32 cellular contexts compared by ENCODE assay signal in the genomic region with DNA sequence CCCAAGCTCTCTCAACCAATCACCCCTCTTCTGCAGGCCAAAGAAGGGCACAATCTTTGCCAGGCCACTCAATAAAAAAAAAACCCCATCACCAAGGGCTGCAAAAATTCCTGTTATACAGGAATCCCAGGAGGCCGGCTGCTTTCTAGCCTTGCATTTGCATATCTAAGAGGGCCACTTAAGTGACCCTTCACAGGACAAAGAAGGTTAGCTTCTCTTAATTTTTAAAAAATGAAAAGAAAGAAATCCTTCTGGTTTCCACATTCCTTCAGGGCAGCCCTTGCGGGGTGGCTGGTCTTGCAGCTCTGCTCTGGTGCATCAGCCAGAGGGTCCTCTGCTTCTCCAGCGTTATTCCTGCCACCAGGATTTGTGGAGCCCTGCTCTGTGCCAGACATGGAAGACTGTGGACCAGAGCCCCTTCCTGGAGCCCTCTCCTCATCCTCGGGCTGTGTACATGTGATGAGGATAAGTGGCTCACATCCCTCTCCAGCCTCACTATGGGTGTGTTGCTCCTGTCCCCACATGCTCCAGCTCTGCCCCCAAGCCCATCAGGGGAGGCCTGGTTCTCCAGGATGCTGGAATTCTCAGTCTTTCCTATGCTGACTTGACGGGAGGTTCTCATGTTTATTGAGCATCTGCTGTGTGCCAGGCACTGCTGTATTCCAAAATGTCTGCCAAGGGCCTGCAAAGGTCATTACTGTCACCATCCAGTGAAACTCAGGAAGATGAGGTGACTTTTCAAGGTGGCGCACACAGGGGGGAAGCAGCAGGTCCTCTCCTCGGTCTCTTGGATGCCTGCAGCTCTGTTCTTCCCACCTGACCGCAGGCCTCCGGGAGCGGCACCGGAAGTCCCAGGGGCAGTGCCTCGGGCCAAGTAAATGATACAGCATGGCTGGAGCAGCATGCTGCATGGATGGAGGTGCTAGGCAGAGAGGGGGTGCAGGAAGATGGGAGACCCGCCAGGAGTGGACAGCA.
DNase-seq lines count a peak whose midpoint lies in the region; ATAC-seq, FAIRE-seq and TF ChIP-seq lines count a peak whose summit lies in the region.
"Had no signal": no experiment of that assay in that cellular context is flagged by ENCODE, and none has a peak within 500 bp of the region (broad histone marks: within the 10 kb centered on the region; RNA-seq: fewer than 3 reads in every experiment).

No MANE protein-coding gene starts in this region.

- no peak overlapping the region for H3K4me3 ChIP-seq in BLaER1 treated with 17β-estradiol and CSF1 and Interleukin-3, amounts not matched to agents 10 nM and 100 nM
- H3K4me3 ChIP-seq in HAP-1 (no peak overlapping the region), H1 (ENCODE audit: extremely low read depth in 1 of 4, insufficient read depth in 2 of 4, low read depth in 3 of 4, low read length in 4 of 4) (peak overlapping the region in 2 of 4 experiments; percentile 11 to 14; a peak in 2 of 8 replicates), mesendoderm (ENCODE audit: low read length) (no peak overlapping the region), A673 (ENCODE audit: low read depth, low read length, poor library complexity, severe bottlenecking) (no peak overlapping the region)
- H3K4me3 ChIP-seq: ascending aorta, esophagus squamous epithelium, GM23248, heart right ventricle, left ventricle myocardium inferior, pancreas, smooth muscle cell had no signal

- H4K20me1 ChIP-seq in BLaER1 treated with 17β-estradiol and CSF1 and Interleukin-3, amounts not matched to agents 10 nM and 100 nM = no peaks in the 10 kb centered on the region; a peak in 1 of 22 replicates
- H4K20me1 ChIP-seq in H1 (replicated peaks in 1 of 2; ENCODE audit: control insufficient read depth in 1 of 2, insufficient read depth in 2 of 2, low read length in 2 of 2) = no peaks in the 10 kb centered on the region

- peak overlapping the region; percentile 75 for H3K4ac ChIP-seq in H1 (replicated peaks; ENCODE audit: insufficient read length, low read depth, low read length)
- H3K4ac ChIP-seq in mesendoderm (ENCODE audit: low read depth, low read length) = no peak overlapping the region

- ATAC-seq in GM18868 (IDR thresholded peaks at IDR 0.05; ENCODE audit: unreplicated experiment) = no peak
- ATAC-seq: Panc1, pancreas had no signal

- no peak overlapping the region for H3K9ac ChIP-seq in BLaER1 treated with 17β-estradiol and CSF1 and Interleukin-3, amounts not matched to agents 10 nM and 100 nM
- H3K9ac ChIP-seq in H1 (replicated peaks in 1 of 4; ENCODE audit: extremely low read depth in 1 of 4, low read depth in 3 of 4, low read length in 3 of 4) (no peak overlapping the region; a peak in 1 of 7 replicates), mesendoderm (ENCODE audit: low read length) (no peak overlapping the region)
- H3K9ac ChIP-seq: GM23248 had no signal

- no peak overlapping the region for H3K27ac ChIP-seq in BLaER1 treated with 17β-estradiol and CSF1 and Interleukin-3, amounts not matched to agents 10 nM and 100 nM
- H3K27ac ChIP-seq in H1 (ENCODE audit: low read depth, low read length) (no peak overlapping the region; the same call in 1 of the 2 replicates), mesendoderm (ENCODE audit: low read depth, low read length) (no peak overlapping the region), A673 (ENCODE audit: low read depth, low read length, poor library complexity, severe bottlenecking) (no peak overlapping the region)
- H3K27ac ChIP-seq: ascending aorta, C4-2B, esophagus squamous epithelium, GM23248, heart right ventricle, HL-60, left ventricle myocardium inferior, pancreas, WERI-Rb-1 had no signal

- H3K9me3 ChIP-seq in BLaER1 treated with 17β-estradiol and CSF1 and Interleukin-3, amounts not matched to agents 10 nM and 100 nM (replicated peaks in 1 of 11) = peaks cover 0 to 14% (median 0%) of the 10 kb centered on the region in 11 experiments; a peak in 1 of 22 replicates
- H3K9me3 ChIP-seq in HAP-1 (no peaks in the 10 kb centered on the region), H1 (ENCODE audit: insufficient read depth in 2 of 2, low read depth in 1 of 2, low read length in 1 of 2) (no peaks in the 10 kb centered on the region), A673 (ENCODE audit: low read depth, low read length, poor library complexity, severe bottlenecking) (no peaks in the 10 kb centered on the region)
- H3K9me3 ChIP-seq: ascending aorta, esophagus squamous epithelium, heart right ventricle, pancreas had no signal

- H2BK15ac ChIP-seq in H1 (ENCODE audit: low read length) (no peak overlapping the region; the same call in 1 of the 2 replicates), mesendoderm (replicated peaks; ENCODE audit: low read depth) (no peak overlapping the region)

- H3K79me1 ChIP-seq in H1 (ENCODE audit: low read depth, low read length) = no peaks in the 10 kb centered on the region
- H3K79me1 ChIP-seq in mesendoderm (ENCODE audit: low read length) = no peaks in the 10 kb centered on the region

- peak overlapping the region; percentile 85; the same call in 1 of the 2 replicates for H2AK5ac ChIP-seq in H1 (ENCODE audit: low read depth, low read length)
- H2AK5ac ChIP-seq in mesendoderm (ENCODE audit: low read length) = no peak overlapping the region

- no peaks in the 10 kb centered on the region for H3K23me2 ChIP-seq in H1 (ENCODE audit: low read depth, low read length)

- no peak overlapping the region for H3K23ac ChIP-seq in H1 (ENCODE audit: insufficient read length)
- no peak overlapping the region for H3K23ac ChIP-seq in mesendoderm (ENCODE audit: low read length)

- intact Hi-C loops in A673 (cut with micrococcal nuclease; ENCODE audit: unreplicated experiment) = no loop called here

- no peaks in the 10 kb centered on the region for H3K27me3 ChIP-seq in BLaER1 treated with 17β-estradiol and CSF1 and Interleukin-3, amounts not matched to agents 10 nM and 100 nM
- no peaks in the 10 kb centered on the region for H3K27me3 ChIP-seq in HAP-1 (ENCODE audit: low read depth)
- H3K27me3 ChIP-seq in H1 (replicated peaks in 1 of 4; ENCODE audit: control insufficient read depth in 3 of 4, extremely low read depth in 1 of 4, insufficient read depth in 3 of 4, low read length in 3 of 4) = no peaks in the 10 kb centered on the region
- no peaks in the 10 kb centered on the region for H3K27me3 ChIP-seq in mesendoderm (ENCODE audit: insufficient read depth, low read length, poor library complexity)
- H3K27me3 ChIP-seq in A673 (replicated peaks; ENCODE audit: insufficient read depth, low read depth, low read length, poor library complexity) = no peaks in the 10 kb centered on the region
- H3K27me3 ChIP-seq: ascending aorta, esophagus squamous epithelium, heart right ventricle, pancreas had no signal

- WGBS in H1 (ENCODE audit: extremely low coverage in 1 of 2, insufficient coverage in 1 of 2, insufficient read length in 1 of 2, insufficient replicate concordance in 2 of 2, low coverage in 1 of 2, low lambda C conversion rate in 2 of 2, missing lambda C conversion rate in 1 of 2), 2 experiments = 72% methylated on average over 13 of the region's 13 CpGs; no CpG with 5 or more reads in 1 of the 2 experiments
- no CpG with 5 or more reads among the region's 13 CpGs for WGBS in mesendoderm (ENCODE audit: extremely low coverage, insufficient coverage, low lambda C conversion rate)

- no peak overlapping the region for H2AFZ ChIP-seq in H1 (ENCODE audit: low read length)
- H2AFZ ChIP-seq: GM23248 had no signal

- H3K79me2 ChIP-seq in H1 (ENCODE audit: control insufficient read depth in 1 of 2, insufficient read depth in 2 of 2, low read length in 2 of 2) (no peaks in the 10 kb centered on the region), mesendoderm (ENCODE audit: control insufficient read depth, insufficient read depth, low read length) (no peaks in the 10 kb centered on the region)

- H4K8ac ChIP-seq in H1 (ENCODE audit: extremely low read depth, insufficient read depth, low read length) (no peak overlapping the region; the same call in 1 of the 2 replicates), mesendoderm (ENCODE audit: low read depth, low read length) (no peak overlapping the region)

- TF ChIP-seq RAD21 in H1 (IDR thresholded peaks at IDR 0.05 in 1 of 2, conservative IDR thresholded peaks at IDR 0.05 in 1 of 2; ENCODE audit: low read depth in 2 of 2, low read length in 2 of 2) = no peak

- peak overlapping the region; percentile 77 for H4K91ac ChIP-seq in H1 (replicated peaks; ENCODE audit: insufficient read length, low read length)

- no peak for TF ChIP-seq EP300 in H1 (IDR thresholded peaks at IDR 0.05; ENCODE audit: borderline replicate concordance in 1 of 2, low read depth in 2 of 2, low read length in 2 of 2)

- H3K18ac ChIP-seq in H1 (ENCODE audit: extremely low read depth, low read length) (peak overlapping the region; percentile 26), mesendoderm (ENCODE audit: low read length) (no peak overlapping the region)

- DNase-seq in HAP-1 (ENCODE audit: low spot score in 2 of 2) = peak; percentile 45 to 51
- DNase-seq in H1 (ENCODE audit: low read depth in 1 of 2, low spot score in 2 of 2) = peak in 1 of 2 experiments; percentile 51
- peak; percentile 41 for DNase-seq in mesendoderm
- DNase-seq in activated T-cell treated with anti-CD3 and anti-CD28 coated beads, Interleukin-2, amount 50 U/mL, for 48 hours = no peak
- no peak for DNase-seq in A673 (ENCODE audit: low spot score)
- DNase-seq in NCI-H1930 (lab: John Stamatoyannopoulos, UW) = no peak
- DNase-seq: activated CD4-positive, alpha-beta T cell treated with anti-CD3 and anti-CD28 coated beads, Interleukin-2, amount 50 U/mL, for 1 hour; activated naive CD8-positive, alpha-beta T cell treated with anti-CD3 and anti-CD28 coated beads for 36 hours; caudate nucleus; EL; esophagus squamous epithelium; foreskin melanocyte; GM23248; heart right ventricle; immature natural killer cell; left ventricle myocardium inferior; NCI-H526 treated with DMSO at 0.1 percent for 48 hours; SHP77 treated with DMSO at 0.1 percent for 48 hours; stimulated activated CD4-positive, alpha-beta T cell treated with anti-CD3 and anti-CD28 coated beads, Interleukin-2, amount 100 ng/mL, for 24 hours; SW 1271; T1000; trophoblast cell; WERI-Rb-1 had no signal

- no peak for FAIRE-seq in H1 (lab: Jason Lieb, UNC)
- FAIRE-seq: endometrium, pancreas had no signal

- H2BK20ac ChIP-seq in H1 (ENCODE audit: low read length) = peak overlapping the region; percentile 99

- H3K36me3 ChIP-seq in BLaER1 treated with 17β-estradiol and CSF1 and Interleukin-3, amounts not matched to agents 10 nM and 100 nM = peaks cover 0 to 33% (median 0%) of the 10 kb centered on the region in 11 experiments; a peak in 3 of 22 replicates
- H3K36me3 ChIP-seq in HAP-1 (replicated peaks) (no peaks in the 10 kb centered on the region), H1 (ENCODE audit: control insufficient read depth in 2 of 4, insufficient read depth in 4 of 4, low read length in 3 of 4) (no peaks in the 10 kb centered on the region), mesendoderm (ENCODE audit: control insufficient read depth, insufficient read depth, low read length) (no peaks in the 10 kb centered on the region), A673 (ENCODE audit: insufficient read depth, low read length, poor library complexity, severe bottlenecking) (no peaks in the 10 kb centered on the region)
- H3K36me3 ChIP-seq: ascending aorta, esophagus squamous epithelium, left ventricle myocardium inferior, pancreas, WERI-Rb-1 had no signal

- H3K56ac ChIP-seq in H1 (replicated peaks; ENCODE audit: insufficient read length, low read depth, low read length) (no peak overlapping the region), mesendoderm (ENCODE audit: low read length) (no peak overlapping the region)

- peak overlapping the region in 7 of 11 experiments; percentile 3 to 41 (median 20); a peak in 9 of 22 replicates for H3K4me2 ChIP-seq in BLaER1 treated with 17β-estradiol and CSF1 and Interleukin-3, amounts not matched to agents 10 nM and 100 nM
- H3K4me2 ChIP-seq in H1 (ENCODE audit: insufficient read depth in 1 of 2, low read depth in 2 of 2, low read length in 2 of 2) (peak overlapping the region; percentile 33 to 55), mesendoderm (ENCODE audit: low read length) (no peak overlapping the region)
- H3K4me2 ChIP-seq: smooth muscle cell had no signal

- H2BK5ac ChIP-seq in H1 (ENCODE audit: low read depth, low read length) = peak overlapping the region; percentile 92; the same call in 1 of the 2 replicates
- no peak overlapping the region for H2BK5ac ChIP-seq in mesendoderm (ENCODE audit: low read length)

- H2BK120ac ChIP-seq in H1 (replicated peaks; ENCODE audit: low read depth, low read length) = peak overlapping the region; percentile 45
- H2BK120ac ChIP-seq in mesendoderm (ENCODE audit: low read depth, low read length) = no peak overlapping the region

- no peak for TF ChIP-seq POLR2A in H1 (IDR thresholded peaks at IDR 0.05; ENCODE audit: control extremely low read depth in 1 of 2, low read depth in 2 of 2, low read length in 2 of 2)

- POLR2A ChIA-PET in H1 (lab: Charles Lee; ENCODE audit: partially characterized antibody) (interaction anchor here (0.9 to 1.8 kb wide), 6 partner anchors 11 to 121 kb away, joined by 3 to 6 read pairs (median 3); no protein-coding TSS in a partner anchor), A673 (lab: Charles Lee; ENCODE audit: low non-redundant PET) (no interaction called here)

- H2BK12ac ChIP-seq in H1 (ENCODE audit: low read depth, low read length) = peak overlapping the region; percentile 22; the same call in 1 of the 2 replicates

- H4K5ac ChIP-seq in H1 (ENCODE audit: insufficient read length, low read depth, low read length) = peak overlapping the region; percentile 58
- H4K5ac ChIP-seq in mesendoderm (ENCODE audit: low read length) = no peak overlapping the region

- H3K4me1 ChIP-seq in BLaER1 treated with 17β-estradiol and CSF1 and Interleukin-3, amounts not matched to agents 10 nM and 100 nM = peaks cover 0 to 29% (median 18%) of the 10 kb centered on the region in 10 experiments; a peak in 13 of 20 replicates
- H3K4me1 ChIP-seq in HAP-1 = no peaks in the 10 kb centered on the region
- peaks cover 0 to 34% (median 22%) of the 10 kb centered on the region in 4 experiments; a peak in 6 of 7 replicates for H3K4me1 ChIP-seq in H1 (replicated peaks in 1 of 4; ENCODE audit: control insufficient read depth in 3 of 4, insufficient read depth in 4 of 4, low read length in 3 of 4)
- H3K4me1 ChIP-seq in mesendoderm (ENCODE audit: control insufficient read depth, low read depth, low read length) = no peaks in the 10 kb centered on the region
- no peaks in the 10 kb centered on the region for H3K4me1 ChIP-seq in A673 (ENCODE audit: insufficient read depth, low read length, poor library complexity, severe bottlenecking)
- H3K4me1 ChIP-seq: ascending aorta, esophagus squamous epithelium, pancreas had no signal

- CTCF ChIA-PET in H1 (lab: Charles Lee; ENCODE audit: partially characterized antibody) = interaction anchor here (0.8 to 8.7 kb wide), 14 partner anchors 9 to 232 kb away, joined by 3 to 127 read pairs (median 5); no protein-coding TSS in a partner anchor
- CTCF ChIA-PET in A673 (lab: Charles Lee) = no interaction called here

- BruUV-seq in A673 (replicated peaks; lab: Mats Ljungman, UMichigan) = no TSS peak

- TF ChIP-seq CTCF in H1 (IDR thresholded peaks at IDR 0.05; ENCODE audit: control extremely low read depth in 1 of 3, insufficient read depth in 1 of 3, low read depth in 1 of 3, low read length in 3 of 3) (no peak), A673 (conservative IDR thresholded peaks at IDR 0.05; ENCODE audit: low read depth, low read length) (no peak)

- in situ Hi-C loops in HAP-1 (cut with MboI; ENCODE audit: low sequenced_read_pairs) = no loop called here

- no peak overlapping the region for H3K14ac ChIP-seq in H1 (ENCODE audit: insufficient read length)

Comparison
In these comparisons a context has a peak if more than half of its experiments do, and no peak if none do; other contexts are left out.
1. DNase-seq: peak in HAP-1 (2 of 2) and mesendoderm (single experiment); none in activated T-cell treated with anti-CD3 and anti-CD28 coated beads, Interleukin-2, amount 50 U/mL, for 48 hours (0 of 2), A673 (single experiment) and NCI-H1930 (0 of 2).